In genomic region chr15:43514241-43515057, GRCh38 we compare ENCODE assay signal across 1 cellular context.
A peak's percentile ranks its signal among the peaks of the same experiment; 100 is the strongest.
TF ChIP-seq lines count a peak whose summit lies in the region.

No MANE protein-coding gene starts in this region.

TF ChIP-seq in K562, 482 proteins besides CTCF, POLR2A, EP300 and RAD21 (continued from another document and continues in another):
- TF ChIP-seq GMEB1 (CRISPR knock-in tag; IDR thresholded peaks at IDR 0.05) (no peak), USF2 (CRISPR knock-in tag; IDR thresholded peaks at IDR 0.05) (no peak), TRIM28 (IDR thresholded peaks at IDR 0.05) (no peak), MEIS2 (IDR thresholded peaks at IDR 0.05; ENCODE audit: partially characterized antibody) (peak; percentile 10), CEBPG (CRISPR knock-in tag; IDR thresholded peaks at IDR 0.05) (no peak), CEBPG (tag; conservative IDR thresholded peaks at IDR 0.05 in 1 of 2, IDR thresholded peaks at IDR 0.05 in 1 of 2) (no peak), BRD9 (IDR thresholded peaks at IDR 0.05; ENCODE audit: low read depth, partially characterized antibody) (peak; percentile 44), ZBTB8A (IDR thresholded peaks at IDR 0.05; ENCODE audit: partially characterized antibody) (no peak), ZNF398 (CRISPR knock-in tag; IDR thresholded peaks at IDR 0.05) (no peak), ZNF140 (CRISPR knock-in tag; IDR thresholded peaks at IDR 0.05) (no peak), CBX5 (IDR thresholded peaks at IDR 0.05; ENCODE audit: borderline replicate concordance, low read depth) (no peak), STAG1 (CRISPR knock-in tag; IDR thresholded peaks at IDR 0.05; ENCODE audit: borderline replicate concordance) (no peak), MNT (conservative IDR thresholded peaks at IDR 0.05) (peak in 1 of 2 experiments; percentile 64; a peak in 1 of 4 replicates), CCAR2 (IDR thresholded peaks at IDR 0.05; ENCODE audit: low read depth, low read length) (no peak), HDGF (IDR thresholded peaks at IDR 0.05) (no peak), GTF2A2 (tag; IDR thresholded peaks at IDR 0.05) (no peak), ATF2 (CRISPR knock-in tag; IDR thresholded peaks at IDR 0.05) (no peak), ZC3H11A (IDR thresholded peaks at IDR 0.05; ENCODE audit: low read depth, low read length) (0 out of 2 replicates have a peak, but pooled peaks have one; percentile 58), TCF7 (IDR thresholded peaks at IDR 0.05; ENCODE audit: borderline replicate concordance) (no peak), PTBP1 (IDR thresholded peaks at IDR 0.05; ENCODE audit: low read depth, low read length) (no peak), MBD1 (CRISPR knock-in tag; IDR thresholded peaks at IDR 0.05) (no peak), SPI1 (IDR thresholded peaks at IDR 0.05; ENCODE audit: borderline replicate concordance, low read depth, low read length) (no peak), CEBPB (tag; IDR thresholded peaks at IDR 0.05) (no peak), ZBTB2 (IDR thresholded peaks at IDR 0.05) (peak; percentile 28; the same call in 1 of the 2 replicates), DDX20 (tag; IDR thresholded peaks at IDR 0.05; ENCODE audit: low read depth) (no peak), MEF2D (tag; conservative IDR thresholded peaks at IDR 0.05; ENCODE audit: low read depth) (no peak), ZNF449 (CRISPR knock-in tag; IDR thresholded peaks at IDR 0.05) (no peak), NBN (IDR thresholded peaks at IDR 0.05; ENCODE audit: low read depth) (no peak), NUFIP1 (IDR thresholded peaks at IDR 0.05; ENCODE audit: partially characterized antibody) (no peak), RBM22 (IDR thresholded peaks at IDR 0.05; ENCODE audit: low read depth, low read length, poor library complexity, severe bottlenecking) (no peak), POU5F1 (IDR thresholded peaks at IDR 0.05; ENCODE audit: borderline replicate concordance, low read depth, low read length, partially characterized antibody) (no peak), POLR3G (IDR thresholded peaks at IDR 0.05; ENCODE audit: extremely low read depth, insufficient read length, insufficient replicate concordance) (no peak), TCF15 (CRISPR knock-in tag; IDR thresholded peaks at IDR 0.05) (no peak), KLF16 (IDR thresholded peaks at IDR 0.05) (no peak), MLLT1 (IDR thresholded peaks at IDR 0.05) (peak in 1 of 2 experiments; percentile 80; a peak in 1 of 4 replicates), RBM15 (IDR thresholded peaks at IDR 0.05; ENCODE audit: insufficient read depth, low read length) (no peak), MTA1 (IDR thresholded peaks at IDR 0.05; ENCODE audit: borderline replicate concordance) (no peak), WHSC1 (IDR thresholded peaks at IDR 0.05; ENCODE audit: low read length) (no peak), ARID4B (CRISPR knock-in tag; IDR thresholded peaks at IDR 0.05) (peak; percentile 41; the same call in 1 of the 2 replicates), BRCA1 (IDR thresholded peaks at IDR 0.05) (no peak), BRCA1 (CRISPR knock-in tag; IDR thresholded peaks at IDR 0.05) (no peak), SNAPC5 (CRISPR knock-in tag; IDR thresholded peaks at IDR 0.05) (no peak), ZNF830 (CRISPR knock-in tag; IDR thresholded peaks at IDR 0.05) (no peak), ATF4 (CRISPR knock-in tag; IDR thresholded peaks at IDR 0.05) (no peak), MED1 (CRISPR knock-in tag; IDR thresholded peaks at IDR 0.05; ENCODE audit: borderline replicate concordance) (no peak)
